In the genomic region with DNA sequence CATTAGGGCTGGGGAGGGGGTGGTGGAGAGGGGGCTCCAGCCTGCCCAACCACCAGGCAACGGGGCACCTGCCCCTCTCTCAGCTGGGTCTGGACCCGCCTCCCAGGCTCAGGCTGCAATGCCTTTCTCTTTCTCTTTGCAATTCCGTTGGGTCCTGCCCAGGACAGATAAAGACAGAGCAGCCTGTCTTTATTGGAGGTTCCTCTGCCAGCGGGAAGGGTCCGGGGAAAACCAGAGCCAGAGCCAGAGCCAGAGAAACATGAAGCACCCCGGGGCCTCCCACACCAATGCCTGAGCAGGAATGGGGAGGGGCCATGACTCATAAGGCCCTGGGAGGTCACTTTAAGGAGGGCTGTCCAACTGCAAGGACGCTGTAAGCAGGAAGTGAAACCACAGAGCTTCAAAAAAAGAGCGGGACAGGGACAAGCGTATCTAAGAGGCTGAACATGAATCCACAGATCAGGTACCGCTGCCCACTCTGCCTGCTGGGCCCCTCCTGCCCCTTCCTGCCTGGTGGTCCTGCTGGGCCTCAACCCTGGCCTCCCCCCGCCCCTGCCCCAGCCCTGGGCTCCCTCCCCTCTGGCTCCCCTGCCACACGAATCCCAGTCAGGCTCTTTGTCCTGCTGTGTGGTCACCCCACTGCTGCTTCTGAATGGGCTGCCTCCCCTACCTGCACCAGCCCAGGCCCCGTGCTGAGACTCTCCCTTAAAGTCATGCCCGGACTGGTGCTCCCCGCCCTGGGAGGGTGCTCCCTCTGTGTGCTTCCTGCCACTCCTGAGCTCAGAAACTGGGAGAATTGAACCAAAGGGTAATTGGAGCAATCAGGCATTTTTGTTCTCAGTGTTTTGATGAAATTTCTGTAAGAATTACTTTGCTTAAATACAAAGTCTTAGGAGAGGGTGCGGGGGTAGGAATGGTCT, we compare ENCODE assay signal across 1 cellular context.
TF ChIP-seq lines count a peak whose summit lies in the region.

A gene (plus strand): TSS at position 340 of the 920 bp plus-strand sequence. CDS start 107 bp downstream, at position 447.

TF ChIP-seq in K562, 482 proteins besides CTCF, POLR2A, EP300 and RAD21 (continued from another document):
- TF ChIP-seq ZNF347 (CRISPR knock-in tag; IDR thresholded peaks at IDR 0.05; ENCODE audit: low read depth) (no peak), GABPB2 (CRISPR knock-in tag; conservative IDR thresholded peaks at IDR 0.05) (no peak), ZNF12 (CRISPR knock-in tag; IDR thresholded peaks at IDR 0.05) (no peak), ZNF143 (CRISPR knock-in tag; IDR thresholded peaks at IDR 0.05) (no peak), ZNF384 (IDR thresholded peaks at IDR 0.05; ENCODE audit: low read depth, low read length) (peak; percentile 59), TOE1 (IDR thresholded peaks at IDR 0.05; ENCODE audit: borderline replicate concordance) (no peak), TOE1 (CRISPR knock-in tag; IDR thresholded peaks at IDR 0.05; ENCODE audit: borderline replicate concordance, low read depth) (no peak), ZSCAN29 (IDR thresholded peaks at IDR 0.05) (no peak), ZNF707 (CRISPR knock-in tag; conservative IDR thresholded peaks at IDR 0.05) (no peak), GABPA (tag; conservative IDR thresholded peaks at IDR 0.05; ENCODE audit: low read depth) (peak; percentile 54; the same call in 1 of the 2 replicates), BDP1 (IDR thresholded peaks at IDR 0.05; ENCODE audit: insufficient read depth, insufficient read length) (no peak)
- TF ChIP-seq, protein P1, sequence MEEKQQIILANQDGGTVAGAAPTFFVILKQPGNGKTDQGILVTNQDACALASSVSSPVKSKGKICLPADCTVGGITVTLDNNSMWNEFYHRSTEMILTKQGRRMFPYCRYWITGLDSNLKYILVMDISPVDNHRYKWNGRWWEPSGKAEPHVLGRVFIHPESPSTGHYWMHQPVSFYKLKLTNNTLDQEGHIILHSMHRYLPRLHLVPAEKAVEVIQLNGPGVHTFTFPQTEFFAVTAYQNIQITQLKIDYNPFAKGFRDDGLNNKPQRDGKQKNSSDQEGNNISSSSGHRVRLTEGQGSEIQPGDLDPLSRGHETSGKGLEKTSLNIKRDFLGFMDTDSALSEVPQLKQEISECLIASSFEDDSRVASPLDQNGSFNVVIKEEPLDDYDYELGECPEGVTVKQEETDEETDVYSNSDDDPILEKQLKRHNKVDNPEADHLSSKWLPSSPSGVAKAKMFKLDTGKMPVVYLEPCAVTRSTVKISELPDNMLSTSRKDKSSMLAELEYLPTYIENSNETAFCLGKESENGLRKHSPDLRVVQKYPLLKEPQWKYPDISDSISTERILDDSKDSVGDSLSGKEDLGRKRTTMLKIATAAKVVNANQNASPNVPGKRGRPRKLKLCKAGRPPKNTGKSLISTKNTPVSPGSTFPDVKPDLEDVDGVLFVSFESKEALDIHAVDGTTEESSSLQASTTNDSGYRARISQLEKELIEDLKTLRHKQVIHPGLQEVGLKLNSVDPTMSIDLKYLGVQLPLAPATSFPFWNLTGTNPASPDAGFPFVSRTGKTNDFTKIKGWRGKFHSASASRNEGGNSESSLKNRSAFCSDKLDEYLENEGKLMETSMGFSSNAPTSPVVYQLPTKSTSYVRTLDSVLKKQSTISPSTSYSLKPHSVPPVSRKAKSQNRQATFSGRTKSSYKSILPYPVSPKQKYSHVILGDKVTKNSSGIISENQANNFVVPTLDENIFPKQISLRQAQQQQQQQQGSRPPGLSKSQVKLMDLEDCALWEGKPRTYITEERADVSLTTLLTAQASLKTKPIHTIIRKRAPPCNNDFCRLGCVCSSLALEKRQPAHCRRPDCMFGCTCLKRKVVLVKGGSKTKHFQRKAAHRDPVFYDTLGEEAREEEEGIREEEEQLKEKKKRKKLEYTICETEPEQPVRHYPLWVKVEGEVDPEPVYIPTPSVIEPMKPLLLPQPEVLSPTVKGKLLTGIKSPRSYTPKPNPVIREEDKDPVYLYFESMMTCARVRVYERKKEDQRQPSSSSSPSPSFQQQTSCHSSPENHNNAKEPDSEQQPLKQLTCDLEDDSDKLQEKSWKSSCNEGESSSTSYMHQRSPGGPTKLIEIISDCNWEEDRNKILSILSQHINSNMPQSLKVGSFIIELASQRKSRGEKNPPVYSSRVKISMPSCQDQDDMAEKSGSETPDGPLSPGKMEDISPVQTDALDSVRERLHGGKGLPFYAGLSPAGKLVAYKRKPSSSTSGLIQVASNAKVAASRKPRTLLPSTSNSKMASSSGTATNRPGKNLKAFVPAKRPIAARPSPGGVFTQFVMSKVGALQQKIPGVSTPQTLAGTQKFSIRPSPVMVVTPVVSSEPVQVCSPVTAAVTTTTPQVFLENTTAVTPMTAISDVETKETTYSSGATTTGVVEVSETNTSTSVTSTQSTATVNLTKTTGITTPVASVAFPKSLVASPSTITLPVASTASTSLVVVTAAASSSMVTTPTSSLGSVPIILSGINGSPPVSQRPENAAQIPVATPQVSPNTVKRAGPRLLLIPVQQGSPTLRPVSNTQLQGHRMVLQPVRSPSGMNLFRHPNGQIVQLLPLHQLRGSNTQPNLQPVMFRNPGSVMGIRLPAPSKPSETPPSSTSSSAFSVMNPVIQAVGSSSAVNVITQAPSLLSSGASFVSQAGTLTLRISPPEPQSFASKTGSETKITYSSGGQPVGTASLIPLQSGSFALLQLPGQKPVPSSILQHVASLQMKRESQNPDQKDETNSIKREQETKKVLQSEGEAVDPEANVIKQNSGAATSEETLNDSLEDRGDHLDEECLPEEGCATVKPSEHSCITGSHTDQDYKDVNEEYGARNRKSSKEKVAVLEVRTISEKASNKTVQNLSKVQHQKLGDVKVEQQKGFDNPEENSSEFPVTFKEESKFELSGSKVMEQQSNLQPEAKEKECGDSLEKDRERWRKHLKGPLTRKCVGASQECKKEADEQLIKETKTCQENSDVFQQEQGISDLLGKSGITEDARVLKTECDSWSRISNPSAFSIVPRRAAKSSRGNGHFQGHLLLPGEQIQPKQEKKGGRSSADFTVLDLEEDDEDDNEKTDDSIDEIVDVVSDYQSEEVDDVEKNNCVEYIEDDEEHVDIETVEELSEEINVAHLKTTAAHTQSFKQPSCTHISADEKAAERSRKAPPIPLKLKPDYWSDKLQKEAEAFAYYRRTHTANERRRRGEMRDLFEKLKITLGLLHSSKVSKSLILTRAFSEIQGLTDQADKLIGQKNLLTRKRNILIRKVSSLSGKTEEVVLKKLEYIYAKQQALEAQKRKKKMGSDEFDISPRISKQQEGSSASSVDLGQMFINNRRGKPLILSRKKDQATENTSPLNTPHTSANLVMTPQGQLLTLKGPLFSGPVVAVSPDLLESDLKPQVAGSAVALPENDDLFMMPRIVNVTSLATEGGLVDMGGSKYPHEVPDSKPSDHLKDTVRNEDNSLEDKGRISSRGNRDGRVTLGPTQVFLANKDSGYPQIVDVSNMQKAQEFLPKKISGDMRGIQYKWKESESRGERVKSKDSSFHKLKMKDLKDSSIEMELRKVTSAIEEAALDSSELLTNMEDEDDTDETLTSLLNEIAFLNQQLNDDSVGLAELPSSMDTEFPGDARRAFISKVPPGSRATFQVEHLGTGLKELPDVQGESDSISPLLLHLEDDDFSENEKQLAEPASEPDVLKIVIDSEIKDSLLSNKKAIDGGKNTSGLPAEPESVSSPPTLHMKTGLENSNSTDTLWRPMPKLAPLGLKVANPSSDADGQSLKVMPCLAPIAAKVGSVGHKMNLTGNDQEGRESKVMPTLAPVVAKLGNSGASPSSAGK (IDR thresholded peaks at IDR 0.05), result peak; percentile 62
- TF ChIP-seq, protein P2, sequence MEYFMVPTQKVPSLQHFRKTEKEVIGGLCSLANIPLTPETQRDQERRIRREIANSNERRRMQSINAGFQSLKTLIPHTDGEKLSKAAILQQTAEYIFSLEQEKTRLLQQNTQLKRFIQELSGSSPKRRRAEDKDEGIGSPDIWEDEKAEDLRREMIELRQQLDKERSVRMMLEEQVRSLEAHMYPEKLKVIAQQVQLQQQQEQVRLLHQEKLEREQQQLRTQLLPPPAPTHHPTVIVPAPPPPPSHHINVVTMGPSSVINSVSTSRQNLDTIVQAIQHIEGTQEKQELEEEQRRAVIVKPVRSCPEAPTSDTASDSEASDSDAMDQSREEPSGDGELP (CRISPR knock-in tag; IDR thresholded peaks at IDR 0.05; ENCODE audit: borderline replicate concordance), result peak; percentile 52; the same call in 1 of the 2 replicates
- TF ChIP-seq, protein P3, sequence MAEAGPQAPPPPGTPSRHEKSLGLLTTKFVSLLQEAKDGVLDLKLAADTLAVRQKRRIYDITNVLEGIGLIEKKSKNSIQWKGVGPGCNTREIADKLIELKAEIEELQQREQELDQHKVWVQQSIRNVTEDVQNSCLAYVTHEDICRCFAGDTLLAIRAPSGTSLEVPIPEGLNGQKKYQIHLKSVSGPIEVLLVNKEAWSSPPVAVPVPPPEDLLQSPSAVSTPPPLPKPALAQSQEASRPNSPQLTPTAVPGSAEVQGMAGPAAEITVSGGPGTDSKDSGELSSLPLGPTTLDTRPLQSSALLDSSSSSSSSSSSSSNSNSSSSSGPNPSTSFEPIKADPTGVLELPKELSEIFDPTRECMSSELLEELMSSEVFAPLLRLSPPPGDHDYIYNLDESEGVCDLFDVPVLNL (CRISPR knock-in tag; IDR thresholded peaks at IDR 0.05; ENCODE audit: low read depth), result peak; percentile 75; the same call in 1 of the 2 replicates
TF ChIP-seq in K562: peak in this region for 54.
